8 cellular contexts compared by ENCODE assay signal in genomic region chr1:114756009-114756892, GRCh38. TPM values are rescaled to one million over a fixed set of nuclear protein-coding genes. Genes with fewer than 3 reads are reported as not detected.
DNase-seq lines count a peak whose midpoint lies in the region; ATAC-seq and TF ChIP-seq lines count a peak whose summit lies in the region.

No MANE protein-coding gene starts in this region.

- H3K4me3 ChIP-seq in H7 (ENCODE audit: insufficient read depth, low read depth, low read length) (peak overlapping the region; percentile 100), OCI-LY7 (ENCODE audit: low read depth, low read length, poor library complexity, severe bottlenecking) (peak overlapping the region; percentile 90), esophagus muscularis mucosa (peak overlapping the region; percentile 75 to 96 (median 91))

- H3K4me1 Mint-ChIP-seq in progenitor cell of endocrine pancreas (ENCODE audit: low read depth), result peaks cover 48% of the 10 kb centered on the region

- no peaks in the 10 kb centered on the region for H3K27me3 Mint-ChIP-seq in progenitor cell of endocrine pancreas

- H3K36me3 ChIP-seq in H7 (replicated peaks; ENCODE audit: control insufficient read depth, insufficient read depth, low read length), result no peaks in the 10 kb centered on the region
- H3K36me3 ChIP-seq in OCI-LY7 (ENCODE audit: insufficient read depth, low read length), result peaks cover 56% of the 10 kb centered on the region
- H3K36me3 ChIP-seq in esophagus muscularis mucosa, result no peaks in the 10 kb centered on the region

- H3K79me2 ChIP-seq in OCI-LY7 (ENCODE audit: insufficient read depth, low read depth, low read length), result peaks cover 61% of the 10 kb centered on the region

- no peak for TF ChIP-seq CTCF in OCI-LY7 (conservative IDR thresholded peaks at IDR 0.05; ENCODE audit: low read length)
- no peak for TF ChIP-seq CTCF in esophagus muscularis mucosa (IDR thresholded peaks at IDR 0.05)
- TF ChIP-seq CTCF in progenitor cell of endocrine pancreas (IDR thresholded peaks at IDR 0.05; ENCODE audit: unreplicated experiment), result no peak

- TSS peak; percentile 51 for BruUV-seq in OCI-LY7 (replicated peaks; lab: Mats Ljungman, UMichigan)

- H3K27me3 ChIP-seq in H7 (ENCODE audit: control insufficient read depth, insufficient read depth, low read length) (no peaks in the 10 kb centered on the region), esophagus muscularis mucosa (no peaks in the 10 kb centered on the region)

- H3K9me3 ChIP-seq in OCI-LY7 (ENCODE audit: low read length), result no peaks in the 10 kb centered on the region
- no peaks in the 10 kb centered on the region for H3K9me3 ChIP-seq in esophagus muscularis mucosa

- H3K4me3 Mint-ChIP-seq in progenitor cell of endocrine pancreas (ENCODE audit: low read depth), result peak overlapping the region; percentile 100

- POLR2A ChIA-PET in OCI-LY7 (lab: Charles Lee), result interaction anchor here (1.0 to 2.8 kb wide), 4 partner anchors 9 to 174 kb away, joined by 3 to 8 read pairs (median 6); partner anchors contain the start of gene NRAS

- peak; percentile 47 for ATAC-seq in GM18498 (IDR thresholded peaks at IDR 0.05; ENCODE audit: unreplicated experiment)
- no peak for ATAC-seq in GM19467 (IDR thresholded peaks at IDR 0.05; ENCODE audit: unreplicated experiment)
- no peak for ATAC-seq in GM19328 (IDR thresholded peaks at IDR 0.05; ENCODE audit: unreplicated experiment)

- H3K27ac Mint-ChIP-seq in progenitor cell of endocrine pancreas, result peak overlapping the region; percentile 100

- TF ChIP-seq EP300 in esophagus muscularis mucosa (IDR thresholded peaks at IDR 0.05), result no peak

- no peak for TF ChIP-seq POLR2A in esophagus muscularis mucosa (IDR thresholded peaks at IDR 0.05; ENCODE audit: low read depth)

- 30% methylated on average over 14 of the region's 14 CpGs for WGBS in esophagus muscularis mucosa

- H2AFZ ChIP-seq in OCI-LY7 (ENCODE audit: low read length), result no peak overlapping the region

- H3K9me3 Mint-ChIP-seq in progenitor cell of endocrine pancreas (ENCODE audit: low read depth), result peaks cover 3% of the 10 kb centered on the region

- peak overlapping the region; percentile 84 for H3K27ac ChIP-seq in OCI-LY7 (ENCODE audit: low read depth, low read length, poor library complexity, severe bottlenecking)
- H3K27ac ChIP-seq in esophagus muscularis mucosa (replicated peaks in 1 of 4), result peak overlapping the region; percentile 97 to 99 (median 99)

- H3K4me2 ChIP-seq in OCI-LY7 (ENCODE audit: low read length), result peak overlapping the region; percentile 97

- CTCF ChIA-PET in OCI-LY7 (lab: Charles Lee; ENCODE audit: unreplicated experiment), result no interaction called here

- peaks cover 8% of the 10 kb centered on the region for H3K36me3 Mint-ChIP-seq in progenitor cell of endocrine pancreas (ENCODE audit: insufficient read depth)

- no peaks in the 10 kb centered on the region for H3K9me2 ChIP-seq in OCI-LY7 (ENCODE audit: insufficient read depth, low read length)

- H3K4me1 ChIP-seq in OCI-LY7 (ENCODE audit: insufficient read depth, low read length, poor library complexity, severe bottlenecking) (peaks cover 49% of the 10 kb centered on the region), esophagus muscularis mucosa (peaks cover 57 to 64% (median 63%) of the 10 kb centered on the region in 4 donors)

- DNase-seq in H7 (no peak), OCI-LY7 (ENCODE audit: low spot score) (peak; percentile 49), esophagus muscularis mucosa (ENCODE audit: extremely low spot score) (no peak), progenitor cell of endocrine pancreas (ENCODE audit: low spot score, unreplicated experiment) (no peak), SHP77 (lab: John Stamatoyannopoulos, UW) (no peak)

- intact Hi-C loops in OCI-LY7 (cut with micrococcal nuclease; ENCODE audit: unreplicated experiment), result loop anchor here (10.0 kb wide), 3 partner anchors 181 to 811 kb away; no protein-coding TSS in a partner anchor
- intact Hi-C loops in esophagus muscularis mucosa (cut with DNase I), result loop anchor here (5.0 kb wide), 2 partner anchors 39 to 174 kb away; partner anchors contain the start of genes BCAS2 and NRAS

- H4K20me1 ChIP-seq in OCI-LY7 (ENCODE audit: insufficient read depth, low read length), result peaks cover 44% of the 10 kb centered on the region

RNA-seq across cellular contexts. Expression of gene CSDE1, which starts 1.5 kb away (rescaled TPM):
- total RNA-seq in H7 (2014; rRNA removed; shearing (Covaris generic)), result 427 and 596 TPM in 2 replicates
- total RNA-seq in OCI-LY7 (2014; rRNA removed; shearing (Covaris generic)), result 177 and 223 TPM in 2 replicates
- total RNA-seq in OCI-LY7 (2022) (426 and 456 TPM in 2 replicates), esophagus muscularis mucosa (1,000 to 10,000 TPM in 2 of 4 donors, 100 to 1,000 TPM in 2; 614 to 1,394 (median 877) TPM), progenitor cell of endocrine pancreas (606 and 628 TPM in 2 replicates)

RNA-seq across cellular contexts. Expression of gene SIKE1, which starts 24.2 kb away (rescaled TPM):
- 105 and 123 TPM in 2 replicates for total RNA-seq in H7 (2014; rRNA removed; shearing (Covaris generic))
- total RNA-seq in OCI-LY7 (2014; rRNA removed; shearing (Covaris generic)), result 123 and 142 TPM in 2 replicates
- total RNA-seq in OCI-LY7 (2022) (71.0 and 75.3 TPM in 2 replicates), esophagus muscularis mucosa (10 to 100 TPM; 31.5 to 60.7 (median 50.9) TPM), progenitor cell of endocrine pancreas (52.0 and 60.0 TPM in 2 replicates)

RNA-seq across cellular contexts. Expression of gene NRAS, which starts 39.7 kb away (rescaled TPM):
- total RNA-seq in H7 (2014; rRNA removed; shearing (Covaris generic)), result 104 and 108 TPM in 2 replicates
- 28.5 and 32.6 TPM in 2 replicates for total RNA-seq in OCI-LY7 (2014; rRNA removed; shearing (Covaris generic))
- total RNA-seq in OCI-LY7 (2022) (43.5 and 47.0 TPM in 2 replicates), esophagus muscularis mucosa (10 to 100 TPM; 12.1 to 20.9 (median 14.7) TPM), progenitor cell of endocrine pancreas (58.9 and 59.1 TPM in 2 replicates)
